Comparison of ENCODE assay signal across 7 cellular contexts in the genomic region with DNA sequence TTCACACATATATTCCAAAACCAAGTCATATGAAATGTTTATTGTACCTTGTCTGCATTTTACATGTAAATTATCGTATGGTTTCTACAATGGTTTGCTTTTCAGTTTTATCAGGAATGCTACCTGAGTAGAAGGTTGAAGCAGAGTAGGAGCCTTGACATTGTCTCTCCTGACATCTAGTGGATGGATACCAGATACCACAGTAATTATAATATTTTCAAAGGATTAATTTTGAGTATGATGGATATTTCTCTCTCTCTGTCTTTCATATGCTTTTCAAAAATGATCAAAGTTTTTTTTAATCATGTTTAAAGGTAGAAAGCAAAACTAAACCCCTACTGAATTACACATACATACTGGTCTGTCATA.
DNase-seq lines count a peak whose midpoint lies in the region; ATAC-seq and TF ChIP-seq lines count a peak whose summit lies in the region.

No MANE protein-coding gene starts in this region.

- no peaks in the 10 kb centered on the region for H3F3A ChIP-seq in GM23338 (replicated peaks; ENCODE audit: low read depth)

- H4K20me1 ChIP-seq in GM23338 (replicated peaks; ENCODE audit: insufficient read depth): no peaks in the 10 kb centered on the region

- H3K79me2 ChIP-seq in GM23338 (replicated peaks; ENCODE audit: insufficient read depth): no peaks in the 10 kb centered on the region

- no peak overlapping the region for H3K27ac Mint-ChIP-seq in GM23338
- H3K27ac Mint-ChIP-seq in neural crest cell (ENCODE audit: unreplicated experiment): no peak overlapping the region

- H3K4me3 Mint-ChIP-seq in GM23338: no peak overlapping the region
- H3K4me3 Mint-ChIP-seq in neural crest cell: no peak overlapping the region

- no peaks in the 10 kb centered on the region for H3K9me3 Mint-ChIP-seq in GM23338
- peaks cover 3% of the 10 kb centered on the region for H3K9me3 Mint-ChIP-seq in neural crest cell

- H3K27me3 Mint-ChIP-seq in GM23338 (ENCODE audit: insufficient read depth, low read depth, poor library complexity) (no peaks in the 10 kb centered on the region), neural crest cell (ENCODE audit: low read depth) (no peaks in the 10 kb centered on the region)

- TF ChIP-seq CTCF in GM23338 (conservative IDR thresholded peaks at IDR 0.05; ENCODE audit: low read depth in 2 of 2) (peak; percentile 48 to 53), neural crest cell (conservative IDR thresholded peaks at IDR 0.05) (peak; percentile 67)

- H3K4me1 Mint-ChIP-seq in GM23338 (no peaks in the 10 kb centered on the region), neural crest cell (no peaks in the 10 kb centered on the region)

- no peaks in the 10 kb centered on the region for H3K36me3 ChIP-seq in GM23338 (ENCODE audit: insufficient read depth)

- no peak overlapping the region for H3K4me2 ChIP-seq in GM23338

- in situ Hi-C loops in T47D (cut with HindIII; ENCODE audit: low pct_unique_long_range_greater_than_20kb, low sequenced_read_pairs): no loop called here

- peak; percentile 16 for DNase-seq in GM23338 (ENCODE audit: low spot score)
- peak; percentile 49 for DNase-seq in NCI-H1105 treated with DMSO at 0.1 percent for 48 hours (lab: John Stamatoyannopoulos, UW)
- DNase-seq in T47D (ENCODE audit: low read depth in 1 of 2, low spot score in 1 of 2): peak; percentile 7 to 44
- no peak for DNase-seq in neural crest cell (ENCODE audit: low read depth, low spot score)
- DNase-seq in stimulated activated CD8-positive, alpha-beta memory T cell treated with anti-CD3 and anti-CD28 coated beads, Interleukin-4, amount 100 ng/mL, for 48 hours: no peak
- no peak for DNase-seq in T-helper 2 cell

- H3K4me3 ChIP-seq in GM23338: no peak overlapping the region

- ATAC-seq in GM18498 (IDR thresholded peaks at IDR 0.05; ENCODE audit: unreplicated experiment) (peak; percentile 81), GM23338 (peak; percentile 31; the same call in 2 of the 3 replicates)

- no peaks in the 10 kb centered on the region for H3K27me3 ChIP-seq in GM23338 (ENCODE audit: insufficient read depth)

- H3K4me1 ChIP-seq in GM23338 (ENCODE audit: insufficient read depth): no peaks in the 10 kb centered on the region

- H3K36me3 Mint-ChIP-seq in GM23338 (ENCODE audit: low read depth) (no peaks in the 10 kb centered on the region), neural crest cell (ENCODE audit: low read depth) (no peaks in the 10 kb centered on the region)

- H2AFZ ChIP-seq in GM23338: no peak overlapping the region

- no peak overlapping the region for H3K27ac ChIP-seq in GM23338 (ENCODE audit: low read depth)

- no peaks in the 10 kb centered on the region for H3K9me2 ChIP-seq in GM23338 (ENCODE audit: insufficient read depth)

TF ChIP-seq in GM23338, 12 proteins besides CTCF, POLR2A, EP300 and RAD21:
- no peak for TF ChIP-seq JUNB (IDR thresholded peaks at IDR 0.05; ENCODE audit: unreplicated experiment)
- TF ChIP-seq ETS1 (IDR thresholded peaks at IDR 0.05): no peak
- no peak for TF ChIP-seq REST (IDR thresholded peaks at IDR 0.05; ENCODE audit: unreplicated experiment)
- TF ChIP-seq EZH2phosphoT487 (IDR thresholded peaks at IDR 0.05; ENCODE audit: unreplicated experiment): no peak
- TF ChIP-seq EZH2 (IDR thresholded peaks at IDR 0.05; ENCODE audit: low read depth, unreplicated experiment): no peak

Comparison
In these comparisons a context has a peak if more than half of its experiments do, and no peak if none do; other contexts are left out.
1. DNase-seq: peak in GM23338 (single experiment), NCI-H1105 treated with DMSO at 0.1 percent for 48 hours (single experiment) and T47D (2 of 2); none in neural crest cell (single experiment), stimulated activated CD8-positive, alpha-beta memory T cell treated with anti-CD3 and anti-CD28 coated beads, Interleukin-4, amount 100 ng/mL, for 48 hours (single experiment) and T-helper 2 cell (0 of 5).